ENCODE assay signal across 19 cellular contexts in genomic region chr14:54174437-54174836, GRCh38.
DNase-seq lines count a peak whose midpoint lies in the region; TF ChIP-seq lines count a peak whose summit lies in the region.
"Had no signal": no experiment of that assay in that cellular context is flagged by ENCODE, and none has a peak within 500 bp of the region (broad histone marks: within the 10 kb centered on the region; RNA-seq: fewer than 3 reads in every experiment).

No MANE protein-coding gene starts in this region.

- H3K27ac ChIP-seq in mesodermal cell (ENCODE audit: low read depth, low read length, severe bottlenecking) (peak overlapping the region; percentile 60), subcutaneous abdominal adipose tissue (ENCODE audit: low read depth, low read length) (peak overlapping the region; percentile 8)
- H3K27ac ChIP-seq: neutrophil had no signal

- peaks cover 2% of the 10 kb centered on the region for H3K27me3 Mint-ChIP-seq in endothelial cell (ENCODE audit: unreplicated experiment)

- H3K4me1 Mint-ChIP-seq in endothelial cell (ENCODE audit: unreplicated experiment) = peaks cover 47% of the 10 kb centered on the region
- H3K4me1 Mint-ChIP-seq: activated CD4-positive, alpha-beta T cell treated with anti-CD3 and anti-CD28 coated beads, Interleukin-2, amount 10 ng/mL, durations not matched to agents 24 days and 14 days had no signal

- DNase-seq in LHCN-M2 (ENCODE audit: low read depth) = peak; percentile 32
- DNase-seq in endothelial cell (ENCODE audit: low spot score) = no peak
- no peak for DNase-seq in activated CD8-positive, alpha-beta memory T cell treated with anti-CD3 and anti-CD28 coated beads for 24 hours
- DNase-seq in HuH-7.5 (ENCODE audit: low spot score) = no peak
- DNase-seq in NCI-H345 treated with DMSO at 0.1 percent for 48 hours (lab: John Stamatoyannopoulos, UW; ENCODE audit: unreplicated experiment) = no peak
- DNase-seq: activated CD4-positive, alpha-beta T cell treated with anti-CD3 and anti-CD28 coated beads, Interleukin-2, amount 10 ng/mL, durations not matched to agents 24 days and 14 days; activated naive CD4-positive, alpha-beta T cell treated with Interleukin-2 at 50 U/mL for 16 hours; midbrain; NCI-H1930; NK-92 treated with Interleukin-12 subunit alpha and Interleukin-12 subunit beta, amount 100 ng/mL, for 24 hours; RPMI8226; stimulated activated CD4-positive, alpha-beta T cell treated with anti-CD3 and anti-CD28 coated beads, Interleukin-1b, Interleukin-23, amount 100 ng/mL, for 48 hours; stimulated activated naive CD8-positive, alpha-beta T cell treated with anti-CD3 and anti-CD28 coated beads, Interleukin-15, Interleukin-2, amounts not matched to agents 100 U/mL and 50 U/mL, for 24 hours; SW 1271; uterus had no signal

- H3K27ac Mint-ChIP-seq in endothelial cell (ENCODE audit: unreplicated experiment) = peak overlapping the region; percentile 55
- H3K27ac Mint-ChIP-seq: activated CD4-positive, alpha-beta T cell treated with anti-CD3 and anti-CD28 coated beads, Interleukin-2, amount 10 ng/mL, durations not matched to agents 24 days and 14 days; dendritic cell treated with granulocyte-macrophage colony-stimulating factor and Interleukin-4, amounts not matched to agents 40 ng/mL and 50 ng/mL, for 4 days had no signal

- no peak for TF ChIP-seq CTCF in endothelial cell (IDR thresholded peaks at IDR 0.05; ENCODE audit: unreplicated experiment)

- peaks cover 0 to 3% (median 0%) of the 10 kb centered on the region in 5 donors for H3K27me3 ChIP-seq in subcutaneous abdominal adipose tissue (ENCODE audit: control insufficient read depth in 5 of 5, insufficient read depth in 4 of 5, low read length in 5 of 5)
- H3K27me3 ChIP-seq: uterus had no signal

- no peaks in the 10 kb centered on the region for H3K36me3 Mint-ChIP-seq in endothelial cell (ENCODE audit: low read depth, unreplicated experiment)

- H3K9me3 Mint-ChIP-seq in endothelial cell (ENCODE audit: unreplicated experiment) = no peaks in the 10 kb centered on the region
- H3K9me3 Mint-ChIP-seq: activated CD4-positive, alpha-beta T cell treated with anti-CD3 and anti-CD28 coated beads, Interleukin-2, amount 10 ng/mL, durations not matched to agents 24 days and 14 days; dendritic cell treated with granulocyte-macrophage colony-stimulating factor and Interleukin-4, amounts not matched to agents 40 ng/mL and 50 ng/mL, for 4 days had no signal

- H3K9me3 ChIP-seq in mesodermal cell (ENCODE audit: control insufficient read depth, low read length) (no peaks in the 10 kb centered on the region), subcutaneous abdominal adipose tissue (ENCODE audit: control insufficient read depth in 5 of 5, low read length in 5 of 5) (no peaks in the 10 kb centered on the region)
- H3K9me3 ChIP-seq: neutrophil, uterus had no signal

- H3K4me3 ChIP-seq in mesodermal cell (ENCODE audit: extremely low read depth, insufficient read depth, low read length, poor library complexity, severe bottlenecking) (no peak overlapping the region), subcutaneous abdominal adipose tissue (ENCODE audit: low read depth in 1 of 5, low read length in 5 of 5) (no peak overlapping the region)
- H3K4me3 ChIP-seq: uterus had no signal

- no peak overlapping the region for H3K9ac ChIP-seq in subcutaneous abdominal adipose tissue (ENCODE audit: low read length in 5 of 5)

- no peaks in the 10 kb centered on the region for H3K36me3 ChIP-seq in mesodermal cell (ENCODE audit: control insufficient read depth, insufficient read depth, low read length)
- no peaks in the 10 kb centered on the region for H3K36me3 ChIP-seq in subcutaneous abdominal adipose tissue (ENCODE audit: control insufficient read depth in 5 of 5, insufficient read depth in 5 of 5, low read length in 5 of 5)
- H3K36me3 ChIP-seq: neutrophil, uterus had no signal

- H3K4me3 Mint-ChIP-seq in endothelial cell (ENCODE audit: unreplicated experiment) = no peak overlapping the region
- H3K4me3 Mint-ChIP-seq: activated CD4-positive, alpha-beta T cell treated with anti-CD3 and anti-CD28 coated beads, Interleukin-2, amount 10 ng/mL, durations not matched to agents 24 days and 14 days; dendritic cell treated with granulocyte-macrophage colony-stimulating factor and Interleukin-4, amounts not matched to agents 40 ng/mL and 50 ng/mL, for 4 days had no signal

- WGBS in mesodermal cell (ENCODE audit: insufficient coverage in 2 of 2), 2 experiments = 92% methylated on average over 1 of the region's 2 CpGs; no CpG with 5 or more reads in 1 of the 2 experiments

- H3K4me1 ChIP-seq in mesodermal cell (ENCODE audit: control insufficient read depth, insufficient read depth, low read length, poor library complexity, severe bottlenecking) (peaks cover 54% of the 10 kb centered on the region), subcutaneous abdominal adipose tissue (ENCODE audit: control insufficient read depth in 5 of 5, insufficient read depth in 5 of 5, low read length in 5 of 5) (peaks cover 0 to 60% (median 46%) of the 10 kb centered on the region in 5 donors)
- H3K4me1 ChIP-seq: uterus had no signal
